27 cellular contexts compared by ENCODE assay signal in the genomic region with DNA sequence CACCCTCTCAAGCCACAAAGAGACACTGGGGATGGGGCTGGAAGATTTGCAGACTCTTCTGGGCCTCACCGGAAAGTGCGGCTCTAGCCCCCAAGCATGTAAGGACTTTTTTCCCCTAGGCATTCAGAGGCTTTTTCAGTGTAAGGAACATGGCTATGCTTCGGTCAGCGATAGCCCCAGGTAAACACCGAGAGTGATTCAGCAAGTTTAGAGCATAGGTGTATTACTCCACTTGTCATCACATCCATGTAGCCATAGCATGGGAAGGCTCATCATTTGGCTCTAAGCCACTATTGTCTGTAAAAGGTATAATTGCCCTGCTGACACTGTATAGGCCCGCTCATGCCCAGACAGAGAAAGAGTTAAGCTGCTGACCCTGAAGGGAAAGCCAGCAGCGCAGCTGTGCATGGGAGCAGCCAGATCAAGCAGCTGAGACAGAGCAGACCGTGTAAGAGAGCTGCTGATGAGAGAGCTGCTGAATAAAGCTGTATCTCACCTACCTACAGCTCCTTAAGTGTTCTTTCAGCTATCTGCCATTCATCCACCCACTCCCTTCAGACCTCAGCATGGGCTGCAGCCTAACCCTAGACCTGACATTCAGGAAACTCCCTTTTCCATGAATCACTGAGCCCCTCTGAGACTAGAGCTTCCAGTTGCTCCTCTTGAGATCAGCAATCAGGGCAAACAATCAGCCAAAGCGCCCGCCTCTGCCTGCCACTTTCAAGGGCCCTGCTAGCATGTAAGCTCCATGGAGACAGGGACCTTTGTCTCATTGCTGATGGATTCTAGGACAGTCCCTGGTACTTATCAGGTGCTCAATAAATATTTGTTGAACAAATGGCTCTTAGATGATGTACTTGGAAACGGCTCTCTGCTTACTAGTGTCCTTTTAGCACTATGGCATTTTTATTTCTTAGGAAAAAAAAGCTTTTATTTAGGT. TPM values are rescaled to one million over a fixed set of nuclear protein-coding genes. Genes with fewer than 3 reads are reported as not detected.
DNase-seq lines count a peak whose midpoint lies in the region; ATAC-seq, FAIRE-seq and TF ChIP-seq lines count a peak whose summit lies in the region.
"Had no signal": no experiment of that assay in that cellular context is flagged by ENCODE, and none has a peak within 500 bp of the region (broad histone marks: within the 10 kb centered on the region; RNA-seq: fewer than 3 reads in every experiment).

No MANE protein-coding gene starts in this region.

- TF ChIP-seq CTCF in H1 (IDR thresholded peaks at IDR 0.05; ENCODE audit: control extremely low read depth in 1 of 3, insufficient read depth in 1 of 3, low read depth in 1 of 3, low read length in 3 of 3) (no peak), smooth muscle cell (IDR thresholded peaks at IDR 0.05; ENCODE audit: borderline replicate concordance, insufficient read depth, poor library complexity, severe bottlenecking) (no peak)

- H3K4me2 ChIP-seq in H1 (ENCODE audit: insufficient read depth in 1 of 2, low read depth in 2 of 2, low read length in 2 of 2), result no peak overlapping the region
- no peak overlapping the region for H3K4me2 ChIP-seq in smooth muscle cell

- H3K23ac ChIP-seq in H1 (ENCODE audit: insufficient read length), result no peak overlapping the region

- H3K56ac ChIP-seq in H1 (replicated peaks; ENCODE audit: insufficient read length, low read depth, low read length), result no peak overlapping the region

- no peak for FAIRE-seq in H1 (lab: Jason Lieb, UNC)
- FAIRE-seq: astrocyte, kidney, small intestine had no signal

- H3K27me3 ChIP-seq in H1 (replicated peaks in 1 of 4; ENCODE audit: control insufficient read depth in 3 of 4, extremely low read depth in 1 of 4, insufficient read depth in 3 of 4, low read length in 3 of 4) (no peaks in the 10 kb centered on the region), smooth muscle cell (ENCODE audit: low read depth) (no peaks in the 10 kb centered on the region)
- H3K27me3 ChIP-seq: neutrophil, thyroid gland had no signal

- no peaks in the 10 kb centered on the region for H3K79me1 ChIP-seq in H1 (ENCODE audit: low read depth, low read length)

- TF ChIP-seq EP300 in H1 (IDR thresholded peaks at IDR 0.05; ENCODE audit: borderline replicate concordance in 1 of 2, low read depth in 2 of 2, low read length in 2 of 2), result no peak

- peak; percentile 20 to 43 for ATAC-seq in activated naive CD4-positive, alpha-beta T cell treated with anti-CD3 and anti-CD28 coated beads, Interleukin-2, amount 50 U/mL, for 72 hours
- ATAC-seq: lower lobe of right lung; stimulated activated naive B cell treated with anti-CD40 and anti-IgM and Interleukin-4, amounts not matched to agents 10 μg/mL and 1 μg/mL and 100 μg/mL, for 72 hours had no signal

- H2BK20ac ChIP-seq in H1 (ENCODE audit: low read length), result no peak overlapping the region; the same call in 1 of the 2 replicates

- no peak overlapping the region for H2BK12ac ChIP-seq in H1 (ENCODE audit: low read depth, low read length)

- TF ChIP-seq RAD21 in H1 (IDR thresholded peaks at IDR 0.05 in 1 of 2, conservative IDR thresholded peaks at IDR 0.05 in 1 of 2; ENCODE audit: low read depth in 2 of 2, low read length in 2 of 2), result no peak

- 92% methylated on average over 11 of the region's 11 CpGs; no CpG with 5 or more reads in 1 of the 2 experiments for WGBS in H1 (ENCODE audit: extremely low coverage in 1 of 2, insufficient coverage in 1 of 2, insufficient read length in 1 of 2, insufficient replicate concordance in 2 of 2, low coverage in 1 of 2, low lambda C conversion rate in 2 of 2, missing lambda C conversion rate in 1 of 2), 2 experiments
- WGBS in smooth muscle cell (ENCODE audit: low lambda C conversion rate), result 86% methylated on average over 11 of the region's 11 CpGs

- no peak overlapping the region for H3K4ac ChIP-seq in H1 (replicated peaks; ENCODE audit: insufficient read length, low read depth, low read length)

- H3K4me3 ChIP-seq in H1 (ENCODE audit: extremely low read depth in 1 of 4, insufficient read depth in 2 of 4, low read depth in 3 of 4, low read length in 4 of 4) (no peak overlapping the region), smooth muscle cell (no peak overlapping the region)
- H3K4me3 ChIP-seq: lower lobe of right lung, SK-N-MC, thyroid gland had no signal

- H3K27ac ChIP-seq in H1 (ENCODE audit: low read depth, low read length), result no peak overlapping the region
- H3K27ac ChIP-seq in smooth muscle cell (ENCODE audit: low read depth), result peak overlapping the region; percentile 23
- H3K27ac ChIP-seq: lower lobe of right lung, neutrophil, RWPE1, SK-N-MC, thyroid gland, VCaP had no signal

- no peaks in the 10 kb centered on the region for H3K36me3 ChIP-seq in H1 (ENCODE audit: control insufficient read depth in 2 of 4, insufficient read depth in 4 of 4, low read length in 3 of 4)
- H3K36me3 ChIP-seq in smooth muscle cell (ENCODE audit: low read depth), result no peaks in the 10 kb centered on the region
- H3K36me3 ChIP-seq: lower lobe of right lung, neutrophil, thyroid gland had no signal

- no peak overlapping the region for H2BK120ac ChIP-seq in H1 (replicated peaks; ENCODE audit: low read depth, low read length)

- H3K18ac ChIP-seq in H1 (ENCODE audit: extremely low read depth, low read length), result no peak overlapping the region

- no peak for TF ChIP-seq POLR2A in H1 (IDR thresholded peaks at IDR 0.05; ENCODE audit: control extremely low read depth in 1 of 2, low read depth in 2 of 2, low read length in 2 of 2)

- H3F3A ChIP-seq in smooth muscle cell (ENCODE audit: low read depth), result no peaks in the 10 kb centered on the region

- H3K9me3 ChIP-seq in H1 (ENCODE audit: insufficient read depth in 2 of 2, low read depth in 1 of 2, low read length in 1 of 2) (no peaks in the 10 kb centered on the region), smooth muscle cell (replicated peaks; ENCODE audit: low read depth) (no peaks in the 10 kb centered on the region)
- H3K9me3 ChIP-seq: lower lobe of right lung, neutrophil, thyroid gland had no signal

- no peaks in the 10 kb centered on the region for H3K23me2 ChIP-seq in H1 (ENCODE audit: low read depth, low read length)

- CTCF ChIA-PET in H1 (lab: Charles Lee; ENCODE audit: partially characterized antibody), result interaction anchor here (0.6 to 13.1 kb wide), 10 partner anchors 9 to 430 kb away, joined by 3 to 214 read pairs (median 4); no protein-coding TSS in a partner anchor

- peak overlapping the region in 1 of 2 donors; percentile 57 for H3K27ac Mint-ChIP-seq in activated naive CD4-positive, alpha-beta T cell treated with anti-CD3 and anti-CD28 coated beads, Interleukin-2, amount 50 U/mL, for 72 hours
- H3K27ac Mint-ChIP-seq: activated naive CD4-positive, alpha-beta T cell treated with anti-CD3 and anti-CD28 coated beads for 36 hours; CD4-positive, alpha-beta T cell; stimulated activated naive B cell treated with anti-CD40 and anti-IgM and Interleukin-4, amounts not matched to agents 10 μg/mL and 1 μg/mL and 100 μg/mL, for 72 hours; T-helper 2 cell treated with Interferon-gamma antibody and Interleukin-4, amounts not matched to agents 5 μg/mL and 100 μg/mL, for 36 hours had no signal

- H4K8ac ChIP-seq in H1 (ENCODE audit: extremely low read depth, insufficient read depth, low read length), result no peak overlapping the region

- DNase-seq in activated naive CD4-positive, alpha-beta T cell treated with anti-CD3 and anti-CD28 coated beads, Interleukin-2, amount 50 U/mL, for 72 hours (ENCODE audit: low spot score in 2 of 2), result no peak
- no peak for DNase-seq in activated naive CD4-positive, alpha-beta T cell treated with anti-CD3 and anti-CD28 coated beads, Interleukin-2, amount 50 U/mL, for 16 hours
- DNase-seq in NCI-H69 (lab: John Stamatoyannopoulos, UW), result peak; percentile 32
- DNase-seq in H1 (ENCODE audit: low read depth in 1 of 2, low spot score in 2 of 2), result no peak
- DNase-seq in smooth muscle cell (lab: John Stamatoyannopoulos, UW; ENCODE audit: unreplicated experiment), result no peak
- no peak for DNase-seq in NCI-H82 treated with DMSO at 0.1 percent for 48 hours (lab: John Stamatoyannopoulos, UW; ENCODE audit: unreplicated experiment)
- DNase-seq in cerebellar cortex (ENCODE audit: low spot score), result no peak
- DNase-seq: activated T-cell treated with anti-CD3 and anti-CD28 coated beads, Interleukin-2, amount 50 U/mL, for 4 hours; CD4-positive, alpha-beta T cell; DMS 273 treated with DMSO at 0.1 percent for 48 hours; effector CD8-positive, alpha-beta T cell; HCEC 1CT; IMR-90; kidney; lower lobe of right lung; NCI-H446; small intestine; stimulated activated CD4-positive, alpha-beta T cell treated with anti-CD3 and anti-CD28 coated beads, Interleukin-2, amount 100 ng/mL, for 48 hours; stimulated activated naive B cell treated with anti-CD40 and anti-IgM and Interleukin-4, amounts not matched to agents 10 μg/mL and 1 μg/mL and 100 μg/mL, for 72 hours; thyroid gland had no signal

- no peaks in the 10 kb centered on the region for H3K36me3 Mint-ChIP-seq in activated naive CD4-positive, alpha-beta T cell treated with anti-CD3 and anti-CD28 coated beads, Interleukin-2, amount 50 U/mL, for 72 hours
- H3K36me3 Mint-ChIP-seq: stimulated activated naive B cell treated with anti-CD40 and anti-IgM and Interleukin-4, amounts not matched to agents 10 μg/mL and 1 μg/mL and 100 μg/mL, for 72 hours had no signal

- no peaks in the 10 kb centered on the region for H4K20me1 ChIP-seq in H1 (replicated peaks in 1 of 2; ENCODE audit: control insufficient read depth in 1 of 2, insufficient read depth in 2 of 2, low read length in 2 of 2)
- H4K20me1 ChIP-seq in smooth muscle cell (ENCODE audit: low read depth), result no peaks in the 10 kb centered on the region

- H3K79me2 ChIP-seq in H1 (ENCODE audit: control insufficient read depth in 1 of 2, insufficient read depth in 2 of 2, low read length in 2 of 2) (no peaks in the 10 kb centered on the region), smooth muscle cell (ENCODE audit: low read depth) (no peaks in the 10 kb centered on the region)

- H2AFZ ChIP-seq in H1 (ENCODE audit: low read length) (0 out of 2 replicates have a peak overlapping the region, but pooled peaks have one; percentile 55), smooth muscle cell (ENCODE audit: low read depth) (no peak overlapping the region)

- no peaks in the 10 kb centered on the region for H3K9me3 Mint-ChIP-seq in activated naive CD4-positive, alpha-beta T cell treated with anti-CD3 and anti-CD28 coated beads, Interleukin-2, amount 50 U/mL, for 72 hours
- H3K9me3 Mint-ChIP-seq: activated naive CD4-positive, alpha-beta T cell treated with anti-CD3 and anti-CD28 coated beads for 36 hours; activated T-cell treated with anti-CD3 and anti-CD28 coated beads, Interleukin-2, amount 50 U/mL, for 4 hours; CD4-positive, alpha-beta T cell; stimulated activated naive B cell treated with anti-CD40 and anti-IgM and Interleukin-4, amounts not matched to agents 10 μg/mL and 1 μg/mL and 100 μg/mL, for 72 hours; T-helper 2 cell treated with Interferon-gamma antibody and Interleukin-4, amounts not matched to agents 5 μg/mL and 100 μg/mL, for 36 hours had no signal

- H3K14ac ChIP-seq in H1 (ENCODE audit: insufficient read length), result no peak overlapping the region

- H4K5ac ChIP-seq in H1 (ENCODE audit: insufficient read length, low read depth, low read length), result no peak overlapping the region

- H4K91ac ChIP-seq in H1 (replicated peaks; ENCODE audit: insufficient read length, low read length), result no peak overlapping the region

- POLR2A ChIA-PET in H1 (lab: Charles Lee; ENCODE audit: partially characterized antibody), result no interaction called here

- H2BK15ac ChIP-seq in H1 (ENCODE audit: low read length), result peak overlapping the region; percentile 33; the same call in 1 of the 2 replicates

- H3K4me1 ChIP-seq in H1 (replicated peaks in 1 of 4; ENCODE audit: control insufficient read depth in 3 of 4, insufficient read depth in 4 of 4, low read length in 3 of 4), result peaks cover 0 to 7% (median under 1%) of the 10 kb centered on the region in 4 experiments; a peak in 2 of 7 replicates
- peaks cover 7% of the 10 kb centered on the region for H3K4me1 ChIP-seq in smooth muscle cell (ENCODE audit: low read depth)
- H3K4me1 ChIP-seq: lower lobe of right lung had no signal

- H3K9ac ChIP-seq in H1 (replicated peaks in 1 of 4; ENCODE audit: extremely low read depth in 1 of 4, low read depth in 3 of 4, low read length in 3 of 4) (no peak overlapping the region), smooth muscle cell (ENCODE audit: low read depth) (no peak overlapping the region)

- H2BK5ac ChIP-seq in H1 (ENCODE audit: low read depth, low read length), result no peak overlapping the region

- no peak overlapping the region for H2AK5ac ChIP-seq in H1 (ENCODE audit: low read depth, low read length)

RNA-seq across cellular contexts. Expression of gene LGALSL, which starts 25.6 kb away (rescaled TPM):
- 1 to 10 TPM; 1.0 to 1.2 TPM for total RNA-seq in activated naive CD4-positive, alpha-beta T cell treated with anti-CD3 and anti-CD28 coated beads, Interleukin-2, amount 50 U/mL, for 72 hours
- total RNA-seq in H1 (2021; fragmentation: NEBNext Ultra II Directional; extraction: Animal tissue kit (Norgen Biotek cat#: 25700)), result 29.2 and 32.3 TPM in 2 replicates
- 13.6 and 14.0 TPM in 2 replicates for polyA plus RNA-seq in H1 (2011; rRNA removed)
- polyA plus RNA-seq in H1 (2011; cell fraction: cytosol; rRNA removed), result 13.6 TPM
- polyA plus RNA-seq in H1 (2011; cell fraction: nucleus; rRNA removed), result 12.2 TPM
- polyA plus RNA-seq in H1 (2012, experiment 1 of 2), result 24.4 to 46.0 TPM (median 31.0 TPM) in 4 replicates
- polyA plus RNA-seq in H1 (2012, experiment 2 of 2), result 7.0 TPM
- 9.9 TPM for polyA plus RNA-seq in H1 (2013, experiment 1 of 2)
- polyA plus RNA-seq in H1 (2013, experiment 2 of 2), result 9.4 TPM
- 31.9 and 36.8 TPM in 2 replicates for polyA minus RNA-seq in H1 (2011; rRNA and poly(A)+ RNA removed)
- polyA minus RNA-seq in H1 (2011; cell fraction: cytosol; rRNA and poly(A)+ RNA removed), result 13.7 TPM
- polyA minus RNA-seq in H1 (2011; cell fraction: nucleus; rRNA and poly(A)+ RNA removed), result 10.4 TPM
- total RNA-seq in smooth muscle cell, result 9.4 and 13.9 TPM in 2 replicates
- polyA plus RNA-seq in smooth muscle cell, result 8.1 and 9.9 TPM in 2 replicates

RNA-seq across cellular contexts. Expression of gene AFTPH, which starts 44.6 kb away (rescaled TPM):
- total RNA-seq in activated naive CD4-positive, alpha-beta T cell treated with anti-CD3 and anti-CD28 coated beads, Interleukin-2, amount 50 U/mL, for 72 hours, result 10 to 100 TPM; 34.1 to 48.5 TPM
- total RNA-seq in H1 (2021; fragmentation: NEBNext Ultra II Directional; extraction: Animal tissue kit (Norgen Biotek cat#: 25700)), result 13.5 and 15.0 TPM in 2 replicates
- 4.0 and 7.3 TPM in 2 replicates for polyA plus RNA-seq in H1 (2011; rRNA removed)
- polyA plus RNA-seq in H1 (2011; cell fraction: cytosol; rRNA removed), result 9.0 TPM
- 3.4 TPM for polyA plus RNA-seq in H1 (2011; cell fraction: nucleus; rRNA removed)
- 7.4 to 14.5 TPM (median 10.3 TPM) in 4 replicates for polyA plus RNA-seq in H1 (2012, experiment 1 of 2)
- polyA plus RNA-seq in H1 (2012, experiment 2 of 2), result 0.97 TPM
- polyA plus RNA-seq in H1 (2013, experiment 1 of 2), result 11.5 TPM
- 12.9 TPM for polyA plus RNA-seq in H1 (2013, experiment 2 of 2)
- polyA minus RNA-seq in H1 (2011; rRNA and poly(A)+ RNA removed), result 10.7 and 11.9 TPM in 2 replicates
- polyA minus RNA-seq in H1 (2011; cell fraction: cytosol; rRNA and poly(A)+ RNA removed), result 6.2 TPM
- 9.6 TPM for polyA minus RNA-seq in H1 (2011; cell fraction: nucleus; rRNA and poly(A)+ RNA removed)
- 26.3 and 30.8 TPM in 2 replicates for total RNA-seq in smooth muscle cell
- polyA plus RNA-seq in smooth muscle cell, result 5.2 and 5.5 TPM in 2 replicates
